1 cellular context compared by ENCODE assay signal in genomic region chr5:109318455-109319108, GRCh38.
TF ChIP-seq lines count a peak whose summit lies in the region.

No MANE protein-coding gene starts in this region.

TF ChIP-seq in K562, 482 proteins besides CTCF, POLR2A, EP300 and RAD21 (continued from another document):
- TF ChIP-seq CEBPG (CRISPR knock-in tag; IDR thresholded peaks at IDR 0.05): no peak
- 0 out of 4 replicates have a peak, but pooled peaks have one; percentile 16 to 23 for TF ChIP-seq CEBPG (tag; conservative IDR thresholded peaks at IDR 0.05 in 1 of 2, IDR thresholded peaks at IDR 0.05 in 1 of 2)
- TF ChIP-seq KLF6 (CRISPR knock-in tag; IDR thresholded peaks at IDR 0.05; ENCODE audit: borderline replicate concordance): no peak
- TF ChIP-seq NFIX (CRISPR knock-in tag; IDR thresholded peaks at IDR 0.05; ENCODE audit: low read depth): no peak
- TF ChIP-seq ESRRB (CRISPR knock-in tag; IDR thresholded peaks at IDR 0.05; ENCODE audit: borderline replicate concordance): no peak
- no peak for TF ChIP-seq MEF2A (IDR thresholded peaks at IDR 0.05; ENCODE audit: control insufficient read depth, low read depth, low read length)
- peak; percentile 55; the same call in 1 of the 2 replicates for TF ChIP-seq CEBPB (tag; IDR thresholded peaks at IDR 0.05)
- TF ChIP-seq ZNF316 (IDR thresholded peaks at IDR 0.05): peak; percentile 59
TF ChIP-seq in K562: peak in this region for 4.
